Comparison of ENCODE assay signal across 17 cellular contexts in genomic region chr11:122664188-122664587, GRCh38. TPM values are rescaled to one million over a fixed set of nuclear protein-coding genes. Genes with fewer than 3 reads are reported as not detected.
DNase-seq lines count a peak whose midpoint lies in the region; ATAC-seq and TF ChIP-seq lines count a peak whose summit lies in the region.
"Had no signal": no experiment of that assay in that cellular context is flagged by ENCODE, and none has a peak within 500 bp of the region (broad histone marks: within the 10 kb centered on the region; RNA-seq: fewer than 3 reads in every experiment).

No MANE protein-coding gene starts in this region.

- no peaks in the 10 kb centered on the region for H3K9me3 ChIP-seq in CD8-positive, alpha-beta memory T cell (ENCODE audit: low read length)
- H3K9me3 ChIP-seq in OCI-LY7 (ENCODE audit: low read length) = no peaks in the 10 kb centered on the region; the same call in 1 of the 2 replicates
- H3K9me3 ChIP-seq in naive thymus-derived CD4-positive, alpha-beta T cell (ENCODE audit: control insufficient read depth in 2 of 3, low read length in 3 of 3) = no peaks in the 10 kb centered on the region
- no peaks in the 10 kb centered on the region for H3K9me3 ChIP-seq in vagina
- H3K9me3 ChIP-seq: ascending aorta, MG63, Peyer's patch, thyroid gland had no signal

- ATAC-seq in naive thymus-derived CD4-positive, alpha-beta T cell = no peak
- no peak for ATAC-seq in HG02571 (IDR thresholded peaks at IDR 0.05; ENCODE audit: unreplicated experiment)

- intact Hi-C loops in OCI-LY7 (cut with micrococcal nuclease; ENCODE audit: unreplicated experiment) (no loop called here), vagina (cut with DNase I) (no loop called here)
- intact Hi-C loops in naive thymus-derived CD4-positive, alpha-beta T cell (cut with micrococcal nuclease) = loop anchor here in 1 of 2 donors (1.0 kb wide), 1 partner anchor 90 kb away; no protein-coding TSS in a partner anchor

- peaks cover 62 to 86% (median 72%) of the 10 kb centered on the region in 3 donors for H3K4me1 Mint-ChIP-seq in CD8-positive, alpha-beta memory T cell
- H3K4me1 Mint-ChIP-seq in naive thymus-derived CD4-positive, alpha-beta T cell = peaks cover 24 to 93% (median 79%) of the 10 kb centered on the region in 7 donors

- no peaks in the 10 kb centered on the region for H4K20me1 ChIP-seq in OCI-LY7 (ENCODE audit: insufficient read depth, low read length)

- no peak overlapping the region for H2AFZ ChIP-seq in OCI-LY7 (ENCODE audit: low read length)

- peak overlapping the region; percentile 22; the same call in 1 of the 2 replicates for H3K4me2 ChIP-seq in OCI-LY7 (ENCODE audit: low read length)

- H3K27ac ChIP-seq in CD8-positive, alpha-beta memory T cell (ENCODE audit: low read depth, low read length) = no peak overlapping the region
- H3K27ac ChIP-seq in OCI-LY7 (ENCODE audit: low read depth, low read length, poor library complexity, severe bottlenecking) (peak overlapping the region; percentile 5), vagina (no peak overlapping the region)
- no peak overlapping the region for H3K27ac ChIP-seq in naive thymus-derived CD4-positive, alpha-beta T cell (ENCODE audit: low read depth, low read length)
- H3K27ac ChIP-seq: ascending aorta, epithelial cell of prostate, Peyer's patch, right atrium auricular region, thyroid gland had no signal

- DNase-seq in AG20443 (ENCODE audit: low spot score) (peak; percentile 27), OCI-LY7 (ENCODE audit: low spot score) (no peak), vagina (ENCODE audit: extremely low spot score in 2 of 2) (no peak)
- DNase-seq in CD8-positive, alpha-beta memory T cell = no peak
- no peak for DNase-seq in naive thymus-derived CD4-positive, alpha-beta T cell
- no peak for DNase-seq in activated CD4-positive, alpha-beta T cell treated with anti-CD3 and anti-CD28 coated beads, Interleukin-2, amount 50 U/mL, for 48 hours
- DNase-seq: activated naive CD4-positive, alpha-beta T cell treated with Interleukin-2 at 50 U/mL for 16 hours; NCI-H1436 treated with DMSO at 0.1 percent for 48 hours; Peyer's patch; thyroid gland had no signal

- TF ChIP-seq CTCF in OCI-LY7 (conservative IDR thresholded peaks at IDR 0.05; ENCODE audit: low read length) (no peak), vagina (IDR thresholded peaks at IDR 0.05) (no peak)

- no peaks in the 10 kb centered on the region for H3K27me3 ChIP-seq in CD8-positive, alpha-beta memory T cell (ENCODE audit: insufficient read depth, low read length, poor library complexity, severe bottlenecking)
- H3K27me3 ChIP-seq in naive thymus-derived CD4-positive, alpha-beta T cell (ENCODE audit: control insufficient read depth in 2 of 2, insufficient read depth in 2 of 2, low read length in 2 of 2) = no peaks in the 10 kb centered on the region
- H3K27me3 ChIP-seq in vagina = no peaks in the 10 kb centered on the region
- H3K27me3 ChIP-seq: ascending aorta, MG63, Peyer's patch, right atrium auricular region, thyroid gland had no signal

- CTCF ChIA-PET in CD8-positive, alpha-beta memory T cell (lab: Charles Lee) = interaction anchor here (1.0 to 5.0 kb wide), 5 partner anchors 8 to 91 kb away, joined by 3 to 23 read pairs (median 4); partner anchors contain the start of gene UBASH3B
- CTCF ChIA-PET in OCI-LY7 (lab: Charles Lee; ENCODE audit: unreplicated experiment) = interaction anchor here (0.7 to 2.0 kb wide), 4 partner anchors 8 to 92 kb away, joined by 3 to 4 read pairs (median 3); partner anchors contain the start of gene UBASH3B
- CTCF ChIA-PET in naive thymus-derived CD4-positive, alpha-beta T cell (lab: Charles Lee) = interaction anchor here (0.7 to 3.8 kb wide), 4 partner anchors 10 to 94 kb away, joined by 3 to 28 read pairs (median 6); no protein-coding TSS in a partner anchor

- H3K36me3 ChIP-seq in CD8-positive, alpha-beta memory T cell (ENCODE audit: insufficient read depth, low read length) = no peaks in the 10 kb centered on the region
- H3K36me3 ChIP-seq in OCI-LY7 (ENCODE audit: insufficient read depth, low read length) (peaks cover 37% of the 10 kb centered on the region), vagina (no peaks in the 10 kb centered on the region)
- peaks cover 0 to 14% (median 0%) of the 10 kb centered on the region in 3 experiments for H3K36me3 ChIP-seq in naive thymus-derived CD4-positive, alpha-beta T cell (ENCODE audit: control insufficient read depth in 2 of 3, insufficient read depth in 3 of 3, low read length in 3 of 3)
- H3K36me3 ChIP-seq: ascending aorta, Peyer's patch, right atrium auricular region, thyroid gland had no signal

- POLR2A ChIA-PET in CD8-positive, alpha-beta memory T cell (lab: Charles Lee) = no interaction called here
- POLR2A ChIA-PET in OCI-LY7 (lab: Charles Lee) = interaction anchor here (1.2 to 10.9 kb wide), 4 partner anchors 8 to 64 kb away, joined by 4 to 175 read pairs (median 8); no protein-coding TSS in a partner anchor
- POLR2A ChIA-PET in naive thymus-derived CD4-positive, alpha-beta T cell (lab: Charles Lee) = interaction anchor here (0.9 to 4.3 kb wide), 4 partner anchors 10 to 81 kb away, joined by 3 to 16 read pairs (median 8); no protein-coding TSS in a partner anchor

- H3K79me2 ChIP-seq in OCI-LY7 (ENCODE audit: insufficient read depth, low read depth, low read length) = peaks cover 66% of the 10 kb centered on the region; the same call in 1 of the 2 replicates

- peak overlapping the region in 7 of 8 donors; percentile 38 to 85 (median 60) for H3K27ac Mint-ChIP-seq in CD8-positive, alpha-beta memory T cell
- peak overlapping the region in 8 of 9 donors; percentile 7 to 99 (median 75) for H3K27ac Mint-ChIP-seq in naive thymus-derived CD4-positive, alpha-beta T cell
- H3K27ac Mint-ChIP-seq: T-helper 2 cell treated with Interferon-gamma antibody and Interleukin-4, amounts not matched to agents 5 μg/mL and 100 μg/mL, for 36 hours had no signal

- BruUV-seq in OCI-LY7 (replicated peaks; lab: Mats Ljungman, UMichigan) = no TSS peak

- peaks cover 55% of the 10 kb centered on the region for H3K4me1 ChIP-seq in CD8-positive, alpha-beta memory T cell (ENCODE audit: insufficient read depth, low read length)
- H3K4me1 ChIP-seq in OCI-LY7 (ENCODE audit: insufficient read depth, low read length, poor library complexity, severe bottlenecking) (peaks cover 100% of the 10 kb centered on the region), vagina (no peaks in the 10 kb centered on the region)
- peaks cover 38 to 45% of the 10 kb centered on the region in 2 donors for H3K4me1 ChIP-seq in naive thymus-derived CD4-positive, alpha-beta T cell (ENCODE audit: control insufficient read depth in 2 of 2, insufficient read depth in 2 of 2, low read length in 2 of 2)
- H3K4me1 ChIP-seq: ascending aorta, right atrium auricular region had no signal

- no peak for TF ChIP-seq POLR2A in vagina (IDR thresholded peaks at IDR 0.05)

- no peak overlapping the region for H3K4me3 ChIP-seq in CD8-positive, alpha-beta memory T cell (ENCODE audit: low read length)
- no peak overlapping the region for H3K4me3 ChIP-seq in OCI-LY7 (ENCODE audit: low read depth, low read length, poor library complexity, severe bottlenecking)
- H3K4me3 ChIP-seq in naive thymus-derived CD4-positive, alpha-beta T cell (ENCODE audit: low read length) = no peak overlapping the region
- H3K4me3 ChIP-seq in vagina = no peak overlapping the region
- H3K4me3 ChIP-seq: ascending aorta, MG63, Peyer's patch, right atrium auricular region, thyroid gland had no signal

- peak overlapping the region in 1 of 7 donors; percentile 77 for H3K4me3 Mint-ChIP-seq in CD8-positive, alpha-beta memory T cell
- H3K4me3 Mint-ChIP-seq in naive thymus-derived CD4-positive, alpha-beta T cell = peak overlapping the region in 2 of 10 donors; percentile 36 to 46
- H3K4me3 Mint-ChIP-seq: central memory CD8-positive, alpha-beta T cell; T-helper 2 cell treated with Interferon-gamma antibody and Interleukin-4, amounts not matched to agents 5 μg/mL and 100 μg/mL, for 36 hours had no signal

- peaks cover 0 to 1% of the 10 kb centered on the region in 2 donors for H3K27me3 Mint-ChIP-seq in CD8-positive, alpha-beta memory T cell
- peaks cover 0 to 18% (median 0%) of the 10 kb centered on the region in 5 donors for H3K27me3 Mint-ChIP-seq in naive thymus-derived CD4-positive, alpha-beta T cell
- H3K27me3 Mint-ChIP-seq: central memory CD8-positive, alpha-beta T cell had no signal

- peaks cover 0 to 8% (median 3%) of the 10 kb centered on the region in 3 donors for H3K36me3 Mint-ChIP-seq in CD8-positive, alpha-beta memory T cell
- peaks cover 0 to 25% (median 5%) of the 10 kb centered on the region in 5 donors for H3K36me3 Mint-ChIP-seq in naive thymus-derived CD4-positive, alpha-beta T cell

- no peaks in the 10 kb centered on the region for H3K9me2 ChIP-seq in OCI-LY7 (ENCODE audit: insufficient read depth, low read length)

- H3K9me3 Mint-ChIP-seq in CD8-positive, alpha-beta memory T cell = peaks cover 0 to 2% (median 0%) of the 10 kb centered on the region in 5 donors
- H3K9me3 Mint-ChIP-seq in naive thymus-derived CD4-positive, alpha-beta T cell = peaks cover 0 to 3% (median 1%) of the 10 kb centered on the region in 11 donors

RNA-seq across cellular contexts. Expression of gene UBASH3B, which starts 8.7 kb away (rescaled TPM):
- total RNA-seq in CD8-positive, alpha-beta memory T cell = 10 to 100 TPM; 34.6 to 36.4 TPM
- 12.0 TPM for polyA plus RNA-seq in CD8-positive, alpha-beta memory T cell
- 36.3 and 54.7 TPM in 2 replicates for total RNA-seq in OCI-LY7 (2014; rRNA removed; shearing (Covaris generic))
- total RNA-seq in OCI-LY7 (2022) (72.7 and 73.0 TPM in 2 replicates), vagina (2.2 TPM)
- total RNA-seq in naive thymus-derived CD4-positive, alpha-beta T cell = 10 to 100 TPM; 10.4 to 49.8 (median 43.2) TPM
- polyA plus RNA-seq in naive thymus-derived CD4-positive, alpha-beta T cell = 10 to 100 TPM; 10.3 to 18.7 TPM
